Comparison of ENCODE assay signal across 16 cellular contexts in the genomic region with DNA sequence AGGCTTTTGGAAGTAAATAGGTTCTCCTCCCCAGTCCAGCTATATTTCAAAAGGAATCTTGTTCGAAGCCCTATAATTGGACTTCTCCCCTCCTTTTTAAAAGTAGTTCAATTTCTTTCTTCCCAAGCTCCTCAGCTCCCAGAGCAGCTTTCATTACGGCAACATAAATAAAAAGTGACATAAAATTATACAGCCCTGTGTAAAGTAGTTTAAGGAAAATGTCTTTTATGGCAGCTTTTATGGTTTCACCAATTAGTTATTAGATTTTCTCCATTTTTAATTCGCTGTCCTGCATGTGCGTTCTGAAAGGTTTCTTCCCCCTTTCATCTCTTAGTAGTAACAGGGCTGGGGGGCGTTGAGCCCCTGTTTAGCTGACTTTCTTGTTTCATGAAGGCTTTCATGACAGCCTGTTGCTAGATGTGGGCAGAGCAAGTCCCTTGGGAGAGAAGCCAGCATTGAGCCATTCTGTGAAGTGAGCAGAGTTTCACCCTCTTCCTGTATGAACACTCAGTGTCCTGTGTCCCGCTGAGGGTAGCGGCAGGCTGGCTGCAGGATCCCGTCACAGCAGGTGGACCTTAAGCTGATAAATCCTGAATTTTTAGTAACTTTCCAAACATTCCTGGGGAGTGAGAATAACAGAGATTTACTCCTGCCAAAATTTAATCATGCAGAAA.
DNase-seq lines count a peak whose midpoint lies in the region; ATAC-seq, FAIRE-seq and TF ChIP-seq lines count a peak whose summit lies in the region.
"Had no signal": no experiment of that assay in that cellular context is flagged by ENCODE, and none has a peak within 500 bp of the region (broad histone marks: within the 10 kb centered on the region; RNA-seq: fewer than 3 reads in every experiment).

No MANE protein-coding gene starts in this region.

- DNase-seq in Daoy (ENCODE audit: low read depth) (peak; percentile 54), RWPE2 (ENCODE audit: low spot score) (no peak), fibroblast of mammary gland (ENCODE audit: low read depth) (peak; percentile 31), sigmoid colon (peak; percentile 70), anterior cingulate cortex (lab: John Stamatoyannopoulos, UW) (no peak), iPS-NIHi11 (ENCODE audit: low spot score) (no peak), GM19239 (ENCODE audit: insufficient read length, low spot score) (no peak)
- DNase-seq: GF-D8; NCI-H1417 treated with DMSO at 0.1 percent for 48 hours; NCI-H526 treated with DMSO at 0.1 percent for 48 hours; ovary; stimulated activated CD4-positive, alpha-beta T cell treated with anti-CD3 and anti-CD28 coated beads, Interleukin-1b, Interleukin-23, amount 100 ng/mL, for 48 hours; WERI-Rb-1 had no signal

- no peaks in the 10 kb centered on the region for H3K36me3 ChIP-seq in RWPE2 (ENCODE audit: low read depth)
- no peaks in the 10 kb centered on the region for H3K36me3 ChIP-seq in sigmoid colon
- H3K36me3 ChIP-seq: ovary, WERI-Rb-1 had no signal

- no peak for TF ChIP-seq POLR2A in sigmoid colon (IDR thresholded peaks at IDR 0.05)

- H3K27ac ChIP-seq in RWPE2 (ENCODE audit: poor library complexity, severe bottlenecking) = peak overlapping the region; percentile 43
- H3K27ac ChIP-seq in sigmoid colon = peak overlapping the region in 3 of 4 donors; percentile 54 to 82 (median 62)
- H3K27ac ChIP-seq: C4-2B, ovary, WERI-Rb-1 had no signal

- WGBS in sigmoid colon, 2 donors = 12 to 47% methylated on average over 8 of the region's 8 CpGs

- H3K4me3 ChIP-seq in RWPE2 (ENCODE audit: severe bottlenecking) (no peak overlapping the region), fibroblast of mammary gland (ENCODE audit: control insufficient read depth, low read depth, low read length) (no peak overlapping the region), sigmoid colon (peak overlapping the region; percentile 3 to 29 (median 14))
- H3K4me3 ChIP-seq: ovary had no signal

- H3K27me3 ChIP-seq in RWPE2 (ENCODE audit: insufficient read depth, poor library complexity, severe bottlenecking) = no peaks in the 10 kb centered on the region
- H3K27me3 ChIP-seq in sigmoid colon = no peaks in the 10 kb centered on the region
- H3K27me3 ChIP-seq: ovary had no signal

- no peak for TF ChIP-seq EP300 in sigmoid colon (IDR thresholded peaks at IDR 0.05)

- no peak for TF ChIP-seq CTCF in RWPE2 (IDR thresholded peaks at IDR 0.05; ENCODE audit: poor library complexity, severe bottlenecking)
- no peak for TF ChIP-seq CTCF in fibroblast of mammary gland (conservative IDR thresholded peaks at IDR 0.05; ENCODE audit: control insufficient read depth, insufficient read depth, low read depth, low read length)
- no peak for TF ChIP-seq CTCF in sigmoid colon (IDR thresholded peaks at IDR 0.05)

- FAIRE-seq in GM19239 (lab: Jason Lieb, UNC) = no peak
- FAIRE-seq: HepG2 had no signal

- H3K9me3 ChIP-seq in RWPE2 (ENCODE audit: severe bottlenecking) = no peaks in the 10 kb centered on the region
- no peaks in the 10 kb centered on the region for H3K9me3 ChIP-seq in sigmoid colon
- H3K9me3 ChIP-seq: ovary had no signal

- intact Hi-C loops in sigmoid colon (cut with DNase I) = no loop called here

- ATAC-seq in RWPE2 (ENCODE audit: low read depth) (peak; percentile 10; the same call in 1 of the 3 replicates), HG03045 (IDR thresholded peaks at IDR 0.05; ENCODE audit: unreplicated experiment) (no peak)
- ATAC-seq: HepG2 had no signal

- H3K4me1 ChIP-seq in RWPE2 (ENCODE audit: insufficient read depth, poor library complexity, severe bottlenecking) = peaks cover 21% of the 10 kb centered on the region
- peaks cover 0 to 58% (median 54%) of the 10 kb centered on the region in 4 donors for H3K4me1 ChIP-seq in sigmoid colon

Comparison
In these comparisons a context has a peak if more than half of its experiments do, and no peak if none do; other contexts are left out.
1. DNase-seq: peak in Daoy (single experiment), fibroblast of mammary gland (single experiment) and sigmoid colon (single experiment); none in RWPE2 (single experiment), anterior cingulate cortex (0 of 58), iPS-NIHi11 (single experiment) and GM19239 (single experiment).
2. H3K4me3 ChIP-seq: peak in sigmoid colon (4 of 4); none in RWPE2 (single experiment) and fibroblast of mammary gland (single experiment).